ENCODE assay signal across 17 cellular contexts in the genomic region with DNA sequence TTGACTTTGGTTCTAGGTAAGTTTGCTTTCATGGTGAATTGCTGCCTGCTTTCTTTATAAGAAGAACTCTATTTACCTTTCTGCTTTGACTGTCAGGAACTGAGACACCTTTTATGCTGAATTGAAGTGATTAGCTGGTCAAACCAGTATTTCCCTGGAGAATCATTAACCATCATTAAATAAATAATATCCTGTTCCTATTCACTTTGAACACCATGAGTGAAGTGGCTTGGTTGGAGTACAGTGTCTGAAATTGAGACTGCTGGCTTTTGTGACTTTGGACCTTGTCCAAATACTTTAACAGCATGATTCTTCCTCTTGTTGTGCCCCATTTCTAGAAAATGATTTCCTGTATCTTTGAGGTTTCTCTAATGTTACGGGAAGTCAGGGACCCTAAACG. TPM values are rescaled to one million over a fixed set of nuclear protein-coding genes. Genes with fewer than 3 reads are reported as not detected.
A peak's percentile ranks its signal among the peaks of the same experiment; 100 is the strongest.
DNase-seq lines count a peak whose midpoint lies in the region; ATAC-seq and TF ChIP-seq lines count a peak whose summit lies in the region.
"Had no signal": no experiment of that assay in that cellular context is flagged by ENCODE, and none has a peak within 500 bp of the region (broad histone marks: within the 10 kb centered on the region; RNA-seq: fewer than 3 reads in every experiment).

No MANE protein-coding gene starts in this region.

- no peak for TF ChIP-seq CTCF in stomach (IDR thresholded peaks at IDR 0.05)

- H3K4me1 ChIP-seq in stomach, result peaks cover 0 to 15% (median 12%) of the 10 kb centered on the region in 4 donors

- H3K9me3 ChIP-seq in stomach, result no peaks in the 10 kb centered on the region
- H3K9me3 ChIP-seq: thoracic aorta had no signal

- no peaks in the 10 kb centered on the region for H3K27me3 Mint-ChIP-seq in stimulated activated naive B cell treated with anti-CD40 and anti-IgM and Interleukin-4, amounts not matched to agents 10 μg/mL and 1 μg/mL and 100 μg/mL, for 72 hours

- H3K4me3 Mint-ChIP-seq in stimulated activated naive B cell treated with anti-CD40 and anti-IgM and Interleukin-4, amounts not matched to agents 10 μg/mL and 1 μg/mL and 100 μg/mL, for 72 hours, result no peak overlapping the region
- H3K4me3 Mint-ChIP-seq: activated T-cell treated with anti-CD3 and anti-CD28 coated beads, Interleukin-2, amount 50 U/mL, for 72 hours had no signal

- ATAC-seq in esophagus mucosa, result peak; percentile 50
- ATAC-seq in stimulated activated naive B cell treated with anti-CD40 and anti-IgM and Interleukin-4, amounts not matched to agents 10 μg/mL and 1 μg/mL and 100 μg/mL, for 72 hours (replicated peaks), result no peak
- ATAC-seq: activated T-cell treated with anti-CD3 and anti-CD28 coated beads, Interleukin-2, amount 50 U/mL, for 72 hours had no signal

- intact Hi-C loops in stomach (cut with DNase I; ENCODE audit: low total_unique reads), result no loop called here

- H3K27ac ChIP-seq in stomach, result peak overlapping the region in 4 of 5 donors; percentile 16 to 40 (median 24)
- H3K27ac ChIP-seq: coronary artery, thoracic aorta had no signal

- H3K4me3 ChIP-seq in stomach, result no peak overlapping the region
- H3K4me3 ChIP-seq: coronary artery, thoracic aorta had no signal

- H3K36me3 ChIP-seq in stomach, result no peaks in the 10 kb centered on the region
- H3K36me3 ChIP-seq: thoracic aorta had no signal

- H3K9me3 Mint-ChIP-seq in stimulated activated naive B cell treated with anti-CD40 and anti-IgM and Interleukin-4, amounts not matched to agents 10 μg/mL and 1 μg/mL and 100 μg/mL, for 72 hours, result peaks cover 4 to 8% of the 10 kb centered on the region in 2 donors

- DNase-seq in NCI-H1417 (lab: John Stamatoyannopoulos, UW) (peak in 2 of 3 experiments; percentile 48 to 88), NCI-H1417 treated with DMSO at 0.1 percent for 48 hours (lab: John Stamatoyannopoulos, UW) (no peak), NCI-H345 (lab: John Stamatoyannopoulos, UW) (peak; percentile 83), stomach (no peak), hepatic stellate cell (ENCODE audit: low spot score) (no peak), activated T-cell treated with anti-CD3 and anti-CD28 coated beads for 4 hours (no peak)
- no peak for DNase-seq in stimulated activated naive B cell treated with anti-CD40 and anti-IgM and Interleukin-4, amounts not matched to agents 10 μg/mL and 1 μg/mL and 100 μg/mL, for 72 hours
- DNase-seq: 8988T; activated CD4-positive, alpha-beta T cell treated with anti-CD3 and anti-CD28 coated beads for 4 hours; activated T-cell treated with anti-CD3 and anti-CD28 coated beads, Interleukin-2, amount 50 U/mL, for 72 hours; IMR-90; mesendoderm; NCI-H1930; stimulated activated CD4-positive, alpha-beta T cell treated with anti-CD3 and anti-CD28 coated beads, Interleukin-12 subunit alpha, Interleukin-12 subunit beta, amount 100 ng/mL, for 4 hours had no signal

- peaks cover 0 to 2% of the 10 kb centered on the region in 2 donors for H3K36me3 Mint-ChIP-seq in stimulated activated naive B cell treated with anti-CD40 and anti-IgM and Interleukin-4, amounts not matched to agents 10 μg/mL and 1 μg/mL and 100 μg/mL, for 72 hours

- peaks cover 8 to 18% of the 10 kb centered on the region in 2 donors for H3K4me1 Mint-ChIP-seq in stimulated activated naive B cell treated with anti-CD40 and anti-IgM and Interleukin-4, amounts not matched to agents 10 μg/mL and 1 μg/mL and 100 μg/mL, for 72 hours

- no peak for TF ChIP-seq EP300 in stomach (IDR thresholded peaks at IDR 0.05)

- no peak overlapping the region for H3K27ac Mint-ChIP-seq in stimulated activated naive B cell treated with anti-CD40 and anti-IgM and Interleukin-4, amounts not matched to agents 10 μg/mL and 1 μg/mL and 100 μg/mL, for 72 hours
- H3K27ac Mint-ChIP-seq: activated T-cell treated with anti-CD3 and anti-CD28 coated beads, Interleukin-2, amount 50 U/mL, for 72 hours had no signal

- WGBS in stomach, 5 donors, result 25 to 57% (median 30%) methylated on average over 2 of the region's 2 CpGs

- no peak for TF ChIP-seq POLR2A in stomach (IDR thresholded peaks at IDR 0.05)

- H3K27me3 ChIP-seq in stomach, result no peaks in the 10 kb centered on the region

RNA-seq across cellular contexts. Expression of a gene that starts 5.6 kb away (rescaled TPM):
- total RNA-seq in esophagus mucosa (11.8 TPM), stomach (10 to 100 TPM; 13.6 to 92.0 (median 65.3) TPM)
- polyA plus RNA-seq in stomach, result 10 to 100 TPM in 1 of 3 donors, 1 to 10 TPM in 2; 5.5 to 16.6 (median 7.8) TPM

RNA-seq across cellular contexts. Expression of a gene that starts 21.9 kb away (rescaled TPM):
- 9.1 TPM for total RNA-seq in esophagus mucosa
- 100 to 1,000 TPM in 1 of 5 donors, 10 to 100 TPM in 3, 1 to 10 TPM in 1; 6.7 to 124 (median 25.4) TPM for total RNA-seq in stomach
- 1 to 10 TPM; 3.1 to 6.0 (median 3.6) TPM for polyA plus RNA-seq in stomach

RNA-seq across cellular contexts. Expression of a gene that starts 57.5 kb away (rescaled TPM):
- total RNA-seq in esophagus mucosa (53.1 TPM), stomach (10 to 100 TPM; 41.1 to 81.7 (median 46.1) TPM)
- 100 to 1,000 TPM in 1 of 3 donors, 10 to 100 TPM in 2; 47.2 to 136 (median 58.3) TPM for polyA plus RNA-seq in stomach

Comparison
In these comparisons a context has a peak if more than half of its experiments do, and no peak if none do; other contexts are left out.
1. DNase-seq: peak in NCI-H1417 (2 of 3) and NCI-H345 (single experiment); none in NCI-H1417 treated with DMSO at 0.1 percent for 48 hours (single experiment), stomach (single experiment), hepatic stellate cell (single experiment), activated T-cell treated with anti-CD3 and anti-CD28 coated beads for 4 hours (single experiment) and stimulated activated naive B cell treated with anti-CD40 and anti-IgM and Interleukin-4, amounts not matched to agents 10 μg/mL and 1 μg/mL and 100 μg/mL, for 72 hours (single experiment).